In the genomic region with DNA sequence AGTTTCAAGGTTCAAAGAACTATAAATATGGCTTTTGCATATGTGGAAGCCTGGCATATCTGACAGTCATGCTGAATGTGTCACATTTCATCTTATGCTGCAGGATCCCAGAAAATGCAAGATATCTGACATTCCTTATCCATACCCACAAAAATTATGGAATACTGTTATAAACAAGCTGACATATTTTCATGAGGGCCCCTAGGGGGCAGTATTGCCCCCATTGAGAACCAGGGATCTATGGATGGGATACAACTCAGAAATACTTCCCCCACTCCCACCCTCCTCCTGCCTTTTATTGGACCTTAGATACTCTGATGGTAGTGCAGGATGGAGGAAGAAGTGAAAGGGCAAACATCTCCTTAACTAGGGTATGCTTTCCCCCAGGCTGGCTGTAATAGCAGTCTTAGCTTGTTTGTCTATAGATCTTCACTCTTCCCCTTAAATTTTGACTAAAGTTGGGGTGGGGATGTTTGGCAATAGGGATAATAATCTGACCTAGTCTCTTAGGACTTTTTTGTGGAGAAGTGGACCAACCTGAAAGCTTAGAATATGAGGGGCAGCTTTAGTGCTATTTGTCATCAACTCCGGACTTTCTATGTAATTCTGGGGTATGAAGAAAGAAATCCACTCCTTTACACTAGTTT, we compare ENCODE assay signal across 1 cellular context.
A peak's percentile ranks its signal among the peaks of the same experiment; 100 is the strongest.
TF ChIP-seq lines count a peak whose summit lies in the region.

No MANE protein-coding gene starts in this region.

TF ChIP-seq in HepG2, 621 proteins besides CTCF, POLR2A, EP300 and RAD21:
- TF ChIP-seq SMYD3 (CRISPR knock-in tag; IDR thresholded peaks at IDR 0.05) (no peak), SMC3 (IDR thresholded peaks at IDR 0.05; ENCODE audit: low read length) (0 out of 2 replicates have a peak, but pooled peaks have one; percentile 18), ZNF142 (CRISPR knock-in tag; IDR thresholded peaks at IDR 0.05) (no peak), STAG1 (CRISPR knock-in tag; IDR thresholded peaks at IDR 0.05) (peak; percentile 51), ZNF124 (CRISPR knock-in tag; IDR thresholded peaks at IDR 0.05) (no peak)
TF ChIP-seq in HepG2: peak in this region for 2.
